Comparison of ENCODE assay signal across 19 cellular contexts in genomic region chr3:33007776-33008175, GRCh38. TPM values are rescaled to one million over a fixed set of nuclear protein-coding genes. Genes with fewer than 3 reads are reported as not detected.
DNase-seq lines count a peak whose midpoint lies in the region; ATAC-seq and TF ChIP-seq lines count a peak whose summit lies in the region.
"Had no signal": no experiment of that assay in that cellular context is flagged by ENCODE, and none has a peak within 500 bp of the region (broad histone marks: within the 10 kb centered on the region; RNA-seq: fewer than 3 reads in every experiment).

No MANE protein-coding gene starts in this region.

- no peak overlapping the region for H3K4me3 ChIP-seq in mucosa of descending colon
- H3K4me3 ChIP-seq: gastrocnemius medialis, thoracic aorta had no signal

- H3K36me3 ChIP-seq in mucosa of descending colon (ENCODE audit: low read depth) = peaks cover under 1% of the 10 kb centered on the region

- H3K4me3 Mint-ChIP-seq in activated CD8-positive, alpha-beta memory T cell treated with anti-CD3 and anti-CD28 coated beads, Interleukin-2, amount 10 ng/mL, durations not matched to agents 7 days and 5 days = peak overlapping the region; percentile 0
- peak overlapping the region; percentile 11 to 73 (median 14) for H3K4me3 Mint-ChIP-seq in T-cell
- peak overlapping the region; percentile 32 for H3K4me3 Mint-ChIP-seq in activated naive CD8-positive, alpha-beta T cell treated with anti-CD3 and anti-CD28 coated beads, Interleukin-2, amount 10 ng/mL, durations not matched to agents 7 days and 5 days
- no peak overlapping the region for H3K4me3 Mint-ChIP-seq in progenitor cell of endocrine pancreas (ENCODE audit: low read depth)

- no peaks in the 10 kb centered on the region for H3K27me3 Mint-ChIP-seq in activated CD8-positive, alpha-beta memory T cell treated with anti-CD3 and anti-CD28 coated beads, Interleukin-2, amount 10 ng/mL, durations not matched to agents 7 days and 5 days
- H3K27me3 Mint-ChIP-seq in T-cell = no peaks in the 10 kb centered on the region
- H3K27me3 Mint-ChIP-seq in activated naive CD8-positive, alpha-beta T cell treated with anti-CD3 and anti-CD28 coated beads, Interleukin-2, amount 10 ng/mL, durations not matched to agents 7 days and 5 days = no peaks in the 10 kb centered on the region
- H3K27me3 Mint-ChIP-seq in progenitor cell of endocrine pancreas = no peaks in the 10 kb centered on the region

- no peak for TF ChIP-seq CTCF in progenitor cell of endocrine pancreas (IDR thresholded peaks at IDR 0.05; ENCODE audit: unreplicated experiment)
- no peak for TF ChIP-seq CTCF in mucosa of descending colon (IDR thresholded peaks at IDR 0.05)

- H3K4me1 ChIP-seq in mucosa of descending colon (ENCODE audit: low read depth) = no peaks in the 10 kb centered on the region
- H3K4me1 ChIP-seq: gastrocnemius medialis had no signal

- no peaks in the 10 kb centered on the region for H3K9me3 ChIP-seq in mucosa of descending colon
- H3K9me3 ChIP-seq: gastrocnemius medialis, neutrophil, thoracic aorta had no signal

- POLR2A ChIA-PET in T-cell (lab: Charles Lee) = interaction anchor here in 1 of 2 donors (1.1 kb wide), 1 partner anchor 45 kb away, joined by 3 read pairs; no protein-coding TSS in a partner anchor
- POLR2A ChIA-PET in activated naive CD8-positive, alpha-beta T cell treated with anti-CD3 and anti-CD28 coated beads, Interleukin-2, amount 10 ng/mL, durations not matched to agents 7 days and 5 days (lab: Charles Lee) = no interaction called here

- intact Hi-C loops in mucosa of descending colon (cut with DNase I, micrococcal nuclease) = no loop called here

- no peak for DNase-seq in activated CD8-positive, alpha-beta memory T cell treated with anti-CD3 and anti-CD28 coated beads, Interleukin-2, amount 10 ng/mL, durations not matched to agents 7 days and 5 days
- no peak for DNase-seq in activated CD8-positive, alpha-beta memory T cell treated with anti-CD3 and anti-CD28 coated beads, Interleukin-2, amount 50 U/mL, for 48 hours
- no peak for DNase-seq in T-cell
- DNase-seq in activated naive CD8-positive, alpha-beta T cell treated with anti-CD3 and anti-CD28 coated beads, Interleukin-2, amount 10 ng/mL, durations not matched to agents 7 days and 5 days = no peak
- no peak for DNase-seq in progenitor cell of endocrine pancreas (ENCODE audit: low spot score, unreplicated experiment)
- no peak for DNase-seq in mucosa of descending colon
- no peak for DNase-seq in NCI-H146 (lab: John Stamatoyannopoulos, UW)
- DNase-seq: amygdala; caudate nucleus; gastrocnemius medialis; hypothalamus; NCI-H524; stimulated activated CD4-positive, alpha-beta T cell treated with anti-CD3 and anti-CD28 coated beads, Interleukin-12 subunit alpha, Interleukin-12 subunit beta, amount 100 ng/mL, for 4 hours had no signal

- peaks cover 52% of the 10 kb centered on the region for H3K36me3 Mint-ChIP-seq in activated CD8-positive, alpha-beta memory T cell treated with anti-CD3 and anti-CD28 coated beads, Interleukin-2, amount 10 ng/mL, durations not matched to agents 7 days and 5 days
- H3K36me3 Mint-ChIP-seq in T-cell (peaks cover 45% of the 10 kb centered on the region), progenitor cell of endocrine pancreas (ENCODE audit: insufficient read depth) (peaks cover 30% of the 10 kb centered on the region)
- H3K36me3 Mint-ChIP-seq in activated naive CD8-positive, alpha-beta T cell treated with anti-CD3 and anti-CD28 coated beads, Interleukin-2, amount 10 ng/mL, durations not matched to agents 7 days and 5 days = peaks cover 43% of the 10 kb centered on the region

- peak overlapping the region; percentile 58 for H3K27ac Mint-ChIP-seq in activated CD8-positive, alpha-beta memory T cell treated with anti-CD3 and anti-CD28 coated beads, Interleukin-2, amount 10 ng/mL, durations not matched to agents 7 days and 5 days
- H3K27ac Mint-ChIP-seq in T-cell = peak overlapping the region; percentile 78 to 80
- no peak overlapping the region for H3K27ac Mint-ChIP-seq in activated naive CD8-positive, alpha-beta T cell treated with anti-CD3 and anti-CD28 coated beads, Interleukin-2, amount 10 ng/mL, durations not matched to agents 7 days and 5 days
- H3K27ac Mint-ChIP-seq in progenitor cell of endocrine pancreas = peak overlapping the region; percentile 62

- peaks cover 36% of the 10 kb centered on the region for H3K4me1 Mint-ChIP-seq in activated CD8-positive, alpha-beta memory T cell treated with anti-CD3 and anti-CD28 coated beads, Interleukin-2, amount 10 ng/mL, durations not matched to agents 7 days and 5 days
- H3K4me1 Mint-ChIP-seq in T-cell = peaks cover 29 to 53% (median 32%) of the 10 kb centered on the region in 3 donors
- H3K4me1 Mint-ChIP-seq in activated naive CD8-positive, alpha-beta T cell treated with anti-CD3 and anti-CD28 coated beads, Interleukin-2, amount 10 ng/mL, durations not matched to agents 7 days and 5 days = peaks cover 15% of the 10 kb centered on the region
- H3K4me1 Mint-ChIP-seq in progenitor cell of endocrine pancreas (ENCODE audit: low read depth) = no peaks in the 10 kb centered on the region

- CTCF ChIA-PET in activated CD8-positive, alpha-beta memory T cell treated with anti-CD3 and anti-CD28 coated beads, Interleukin-2, amount 10 ng/mL, durations not matched to agents 7 days and 5 days (lab: Charles Lee) = interaction anchor here (1.5 to 1.7 kb wide), 4 partner anchors 19 to 69 kb away, joined by 3 to 5 read pairs (median 4); no protein-coding TSS in a partner anchor
- CTCF ChIA-PET in T-cell (lab: Charles Lee) = interaction anchor here in 1 of 2 donors (1.0 to 2.0 kb wide), 4 partner anchors 15 to 60 kb away, joined by 3 to 5 read pairs (median 4); no protein-coding TSS in a partner anchor

- no peaks in the 10 kb centered on the region for H3K9me3 Mint-ChIP-seq in activated CD8-positive, alpha-beta memory T cell treated with anti-CD3 and anti-CD28 coated beads, Interleukin-2, amount 10 ng/mL, durations not matched to agents 7 days and 5 days (ENCODE audit: low read depth)
- H3K9me3 Mint-ChIP-seq in T-cell (peaks cover 0 to 6% (median 0%) of the 10 kb centered on the region in 3 donors), progenitor cell of endocrine pancreas (ENCODE audit: low read depth) (peaks cover 5% of the 10 kb centered on the region)
- H3K9me3 Mint-ChIP-seq in activated naive CD8-positive, alpha-beta T cell treated with anti-CD3 and anti-CD28 coated beads, Interleukin-2, amount 10 ng/mL, durations not matched to agents 7 days and 5 days = no peaks in the 10 kb centered on the region

- ATAC-seq in activated CD8-positive, alpha-beta memory T cell treated with anti-CD3 and anti-CD28 coated beads, Interleukin-2, amount 10 ng/mL, durations not matched to agents 7 days and 5 days = peak; percentile 45
- ATAC-seq in T-cell (replicated peaks in 1 of 4) (peak; percentile 34 to 53 (median 50)), GM21526 (IDR thresholded peaks at IDR 0.05; ENCODE audit: low FRiP score, unreplicated experiment) (no peak), mucosa of descending colon (no peak)
- no peak for ATAC-seq in activated naive CD8-positive, alpha-beta T cell treated with anti-CD3 and anti-CD28 coated beads, Interleukin-2, amount 10 ng/mL, durations not matched to agents 7 days and 5 days (ENCODE audit: low read depth)
- ATAC-seq: esophagus mucosa, gastrocnemius medialis had no signal

RNA-seq across cellular contexts. Expression of gene CCR4, which starts 56.3 kb away (rescaled TPM):
- 10 to 100 TPM; 22.8 to 42.1 TPM for total RNA-seq in activated CD8-positive, alpha-beta memory T cell treated with anti-CD3 and anti-CD28 coated beads, Interleukin-2, amount 10 ng/mL, durations not matched to agents 7 days and 5 days
- total RNA-seq in T-cell = 10 to 100 TPM; 37.4 to 85.4 (median 74.8) TPM
- 10 to 100 TPM; 17.5 to 20.7 TPM for total RNA-seq in activated naive CD8-positive, alpha-beta T cell treated with anti-CD3 and anti-CD28 coated beads, Interleukin-2, amount 10 ng/mL, durations not matched to agents 7 days and 5 days
- total RNA-seq in progenitor cell of endocrine pancreas = not detected in 2 replicates
- 1 to 10 TPM in 1 of 3 donors, under 1 TPM in 1, not detected in 1; 0.14 to 1.3 TPM for total RNA-seq in mucosa of descending colon
- total RNA-seq: A673, LHCN-M2 had no signal

Comparison
In these comparisons a context has a peak if more than half of its experiments do, and no peak if none do; other contexts are left out.
1. ATAC-seq: peak in activated CD8-positive, alpha-beta memory T cell treated with anti-CD3 and anti-CD28 coated beads, Interleukin-2, amount 10 ng/mL, durations not matched to agents 7 days and 5 days (single experiment) and T-cell (4 of 4); none in activated naive CD8-positive, alpha-beta T cell treated with anti-CD3 and anti-CD28 coated beads, Interleukin-2, amount 10 ng/mL, durations not matched to agents 7 days and 5 days (single experiment), GM21526 (single experiment) and mucosa of descending colon (single experiment).
2. RNA of gene CCR4, which starts 56.3 kb away (total RNA-seq): 37.4 to 85.4 TPM in T-cell, 22.8 to 42.1 TPM in activated CD8-positive, alpha-beta memory T cell treated with anti-CD3 and anti-CD28 coated beads, Interleukin-2, amount 10 ng/mL, durations not matched to agents 7 days and 5 days and 17.5 to 20.7 TPM in activated naive CD8-positive, alpha-beta T cell treated with anti-CD3 and anti-CD28 coated beads, Interleukin-2, amount 10 ng/mL, durations not matched to agents 7 days and 5 days; 0.14 to 1.3 TPM in mucosa of descending colon and not detected in progenitor cell of endocrine pancreas; every median in the first group is over 4 times any median in the second.